ENCODE assay signal across 2 cellular contexts in genomic region chr2:111663471-111663951, GRCh38.
TF ChIP-seq lines count a peak whose summit lies in the region.

No MANE protein-coding gene starts in this region.

TF ChIP-seq in SK-N-SH, 30 proteins besides CTCF, POLR2A, EP300 and RAD21 (continued from another document):
- TF ChIP-seq REST (IDR thresholded peaks at IDR 0.05; ENCODE audit: low read depth, low read length) (no peak), YY1 (IDR thresholded peaks at IDR 0.05; ENCODE audit: low read depth) (no peak), FOSL2 (IDR thresholded peaks at IDR 0.05; ENCODE audit: borderline replicate concordance, low read depth) (no peak), MXI1 (IDR thresholded peaks at IDR 0.05; ENCODE audit: low read depth, low read length) (no peak), USF1 (IDR thresholded peaks at IDR 0.05; ENCODE audit: borderline replicate concordance, low read depth) (no peak), CHD2 (IDR thresholded peaks at IDR 0.05; ENCODE audit: low read length, partially characterized antibody) (no peak), PBX3 (IDR thresholded peaks at IDR 0.05) (no peak)

TF ChIP-seq in SK-N-SH treated with all-trans-retinoic acid at 6 μM for 48 hours, 23 proteins besides CTCF, POLR2A, EP300 and RAD21 (continued from another document):
- TF ChIP-seq ZC3H10 (CRISPR knock-in tag; IDR thresholded peaks at IDR 0.05) (no peak), OSR1 (CRISPR knock-in tag; IDR thresholded peaks at IDR 0.05) (no peak), CSRNP3 (CRISPR knock-in tag; IDR thresholded peaks at IDR 0.05) (no peak), CREB5 (CRISPR knock-in tag; IDR thresholded peaks at IDR 0.05; ENCODE audit: low read depth) (no peak), POU6F1 (CRISPR knock-in tag; IDR thresholded peaks at IDR 0.05; ENCODE audit: borderline replicate concordance, low read depth) (no peak), ZFP30 (CRISPR knock-in tag; IDR thresholded peaks at IDR 0.05) (no peak)
